In the genomic region with DNA sequence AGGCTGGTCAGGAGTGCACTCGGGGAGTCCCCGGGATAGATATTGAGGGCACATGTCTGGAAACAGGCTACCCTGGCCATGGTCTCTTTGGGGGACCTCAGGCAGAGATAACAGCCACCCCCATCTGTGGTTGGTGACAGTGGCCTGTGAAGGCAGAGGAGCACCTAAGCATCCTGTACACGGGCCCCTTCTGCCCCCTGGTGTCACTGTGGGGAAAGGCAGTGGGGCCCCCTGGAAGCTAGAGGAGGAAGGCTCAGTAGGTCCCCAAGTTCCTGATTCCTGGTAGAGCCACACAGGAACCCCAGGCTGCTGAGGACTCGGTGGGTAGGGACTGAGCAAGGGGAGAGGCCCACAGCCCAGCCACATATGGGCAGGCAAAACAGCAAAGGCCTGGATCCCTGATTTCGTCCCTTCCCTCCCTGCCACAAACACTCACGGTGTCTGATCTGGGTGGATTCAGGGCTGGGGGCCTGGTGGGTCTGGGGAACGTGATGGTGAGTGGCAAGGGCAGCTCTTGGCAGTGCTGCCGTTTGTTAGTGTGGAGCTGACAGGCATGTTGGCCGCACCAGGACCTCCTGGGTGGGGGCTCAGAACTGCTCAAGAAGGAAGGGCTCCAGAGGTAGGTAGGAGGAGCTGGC, we compare ENCODE assay signal across 8 cellular contexts. TPM values are rescaled to one million over a fixed set of nuclear protein-coding genes. Genes with fewer than 3 reads are reported as not detected.
A peak's percentile ranks its signal among the peaks of the same experiment; 100 is the strongest.
DNase-seq lines count a peak whose midpoint lies in the region; ATAC-seq, FAIRE-seq and TF ChIP-seq lines count a peak whose summit lies in the region.

No MANE protein-coding gene starts in this region.

- ATAC-seq in lung (ENCODE audit: insufficient read depth, low FRiP score): no peak
- no peak for ATAC-seq in GM21737 (IDR thresholded peaks at IDR 0.05; ENCODE audit: unreplicated experiment)

- H3K27me3 ChIP-seq in bronchial epithelial cell (ENCODE audit: control insufficient read depth, insufficient read depth, low read length): no peaks in the 10 kb centered on the region
- H3K27me3 ChIP-seq in lung (ENCODE audit: control insufficient read depth, insufficient read depth): no peaks in the 10 kb centered on the region

- DNase-seq in GDM1 (lab: John Stamatoyannopoulos, UW) (peak; percentile 30), HT1080 (ENCODE audit: low read depth) (peak; percentile 32), bronchial epithelial cell (ENCODE audit: low read depth) (peak; percentile 17), lung (ENCODE audit: low spot score) (no peak), mucosa of gallbladder (ENCODE audit: low spot score) (no peak)
- peak; percentile 27 to 41 for DNase-seq in stimulated activated CD8-positive, alpha-beta memory T cell treated with anti-CD3 and anti-CD28 coated beads, Interleukin-2, amount 100 ng/mL, for 1 hour (ENCODE audit: low read depth in 2 of 2)

- peaks cover 18% of the 10 kb centered on the region for H3K36me3 ChIP-seq in bronchial epithelial cell (ENCODE audit: control insufficient read depth, insufficient read depth, low read length)
- H3K36me3 ChIP-seq in lung (ENCODE audit: control insufficient read depth in 2 of 2, insufficient read depth in 2 of 2, low read length in 2 of 2): peaks cover 20 to 38% of the 10 kb centered on the region in 2 donors

- peak; percentile 96 for TF ChIP-seq CTCF in WI38 (IDR thresholded peaks at IDR 0.05; ENCODE audit: low read depth, low read length)
- TF ChIP-seq CTCF in bronchial epithelial cell (IDR thresholded peaks at IDR 0.05; ENCODE audit: insufficient read depth, low read length, severe bottlenecking): peak; percentile 86
- peak; percentile 42 for TF ChIP-seq CTCF in lung (IDR thresholded peaks at IDR 0.05; ENCODE audit: control extremely low read depth, extremely low read depth)

- no peak overlapping the region for H3K4me3 ChIP-seq in WI38 (ENCODE audit: low read depth, low read length)
- H3K4me3 ChIP-seq in bronchial epithelial cell (ENCODE audit: low read depth, low read length): no peak overlapping the region
- no peak overlapping the region for H3K4me3 ChIP-seq in lung

- FAIRE-seq in bronchial epithelial cell (lab: Jason Lieb, UNC): no peak

- no peaks in the 10 kb centered on the region for H3K9me3 ChIP-seq in lung (ENCODE audit: control insufficient read depth in 2 of 2, insufficient read depth in 1 of 2, low read length in 1 of 2)

- 75 to 80% methylated on average over 9 of the region's 9 CpGs for WGBS in lung, 2 donors

- H3K27ac ChIP-seq in lung (ENCODE audit: low read depth in 1 of 2, low read length in 1 of 2): no peak overlapping the region

- no peaks in the 10 kb centered on the region for H3K4me1 ChIP-seq in lung (ENCODE audit: control insufficient read depth in 2 of 2, insufficient read depth in 2 of 2, low read length in 2 of 2)

RNA-seq across cellular contexts. Expression of gene CXCR6, which starts 14.1 kb away (rescaled TPM):
- not detected in 2 replicates for total RNA-seq in HT1080 (2014; rRNA removed; shearing (Covaris generic))
- polyA plus RNA-seq in HT1080 (2015; cell fraction: cytosol; rRNA removed): not detected in 2 replicates
- polyA plus RNA-seq in HT1080 (2015; cell fraction: nucleus; rRNA removed): not detected in 2 replicates
- total RNA-seq in bronchial epithelial cell (not detected in 2 replicates), lung (1 to 10 TPM; 1.5 to 2.4 TPM), mucosa of gallbladder (11.9 TPM)
- 1 to 10 TPM; 1.0 to 4.3 TPM for polyA plus RNA-seq in lung

RNA-seq across cellular contexts. Expression of gene CCR9, which starts 42.8 kb away (rescaled TPM):
- total RNA-seq in HT1080 (2014; rRNA removed; shearing (Covaris generic)): not detected in 2 replicates
- polyA plus RNA-seq in HT1080 (2015; cell fraction: cytosol; rRNA removed): not detected in 2 replicates
- not detected in 2 replicates for polyA plus RNA-seq in HT1080 (2015; cell fraction: nucleus; rRNA removed)
- not detected in 2 replicates for total RNA-seq in bronchial epithelial cell
- under 1 TPM in 1 of 2 donors, not detected in 1; 0.46 TPM for total RNA-seq in lung
- under 1 TPM in 1 of 2 donors, not detected in 1; 0.09 TPM for polyA plus RNA-seq in lung
- total RNA-seq in mucosa of gallbladder: 0.23 TPM

Comparison
In these comparisons a context has a peak if more than half of its experiments do, and no peak if none do; other contexts are left out.
1. DNase-seq: peak in GDM1 (single experiment), HT1080 (single experiment), bronchial epithelial cell (single experiment) and stimulated activated CD8-positive, alpha-beta memory T cell treated with anti-CD3 and anti-CD28 coated beads, Interleukin-2, amount 100 ng/mL, for 1 hour (2 of 2); none in lung (single experiment) and mucosa of gallbladder (single experiment).
2. CTCF ChIP-seq: peak in every context shown above with its lines; median percentile 96 in WI38; 86 in bronchial epithelial cell; 42 in lung.